In genomic region chr9:97627624-97628023, GRCh38 we compare ENCODE assay signal across 1 cellular context.
TF ChIP-seq lines count a peak whose summit lies in the region.

No MANE protein-coding gene starts in this region.

TF ChIP-seq in IMR-90, 13 proteins besides CTCF, POLR2A, EP300 and RAD21:
- TF ChIP-seq USF2 (IDR thresholded peaks at IDR 0.05; ENCODE audit: low read depth, low read length) (no peak), NFE2L2 (IDR thresholded peaks at IDR 0.05; ENCODE audit: low read depth, low read length) (no peak), RCOR1 (IDR thresholded peaks at IDR 0.05; ENCODE audit: insufficient replicate concordance, low read length) (no peak), CEBPB (IDR thresholded peaks at IDR 0.05; ENCODE audit: low read depth, low read length) (no peak), MAFK (IDR thresholded peaks at IDR 0.05; ENCODE audit: low read depth, low read length) (no peak), SMC3 (IDR thresholded peaks at IDR 0.05; ENCODE audit: low read depth, low read length) (no peak), CHD1 (IDR thresholded peaks at IDR 0.05; ENCODE audit: low read depth, low read length) (no peak), BHLHE40 (IDR thresholded peaks at IDR 0.05; ENCODE audit: low read depth, low read length) (no peak), RFX5 (IDR thresholded peaks at IDR 0.05; ENCODE audit: low read depth, low read length) (no peak), FOS (IDR thresholded peaks at IDR 0.05; ENCODE audit: low read depth, low read length) (no peak), ELK1 (IDR thresholded peaks at IDR 0.05; ENCODE audit: borderline replicate concordance, low read depth, low read length) (no peak), MAZ (IDR thresholded peaks at IDR 0.05; ENCODE audit: borderline replicate concordance, low read depth, low read length) (no peak), MXI1 (IDR thresholded peaks at IDR 0.05; ENCODE audit: borderline replicate concordance, low read depth, low read length) (no peak)
TF ChIP-seq in IMR-90: peak in this region for 0.
